ENCODE assay signal across 16 cellular contexts in the genomic region with DNA sequence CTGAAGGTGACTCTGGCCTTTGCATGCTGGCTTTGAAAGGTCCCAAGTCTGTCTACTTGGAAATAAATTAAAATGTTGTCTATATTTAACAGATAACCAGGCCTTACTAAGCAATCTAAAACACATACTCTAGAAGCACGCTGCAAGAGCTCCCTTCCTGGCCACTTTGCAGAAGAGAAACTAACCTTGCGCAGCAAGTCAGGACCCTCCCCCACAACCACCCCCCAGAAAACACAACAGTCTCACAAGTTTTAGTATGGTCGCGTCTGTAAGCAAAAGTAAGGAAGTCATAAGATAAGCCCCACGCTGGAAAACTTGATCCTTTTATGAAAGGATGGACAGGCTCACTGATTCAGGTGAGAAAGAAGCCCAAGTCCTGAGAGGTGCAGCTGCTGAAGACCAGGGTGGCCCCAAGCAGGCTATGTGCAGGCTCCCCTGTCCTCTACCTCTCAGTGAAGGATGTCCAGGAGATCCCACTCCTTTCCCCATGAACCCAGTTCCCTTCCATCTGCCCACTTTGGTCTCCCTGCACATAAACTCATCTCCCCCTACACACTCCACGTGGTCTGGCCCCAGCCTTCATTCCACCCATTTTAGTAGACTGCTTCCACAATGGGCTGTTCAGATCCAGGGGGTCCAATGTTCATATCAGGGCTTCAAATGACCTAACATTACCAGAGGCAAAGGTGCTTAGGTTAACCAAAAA. TPM values are rescaled to one million over a fixed set of nuclear protein-coding genes. Genes with fewer than 3 reads are reported as not detected.
A peak's percentile ranks its signal among the peaks of the same experiment; 100 is the strongest.
DNase-seq lines count a peak whose midpoint lies in the region; ATAC-seq and TF ChIP-seq lines count a peak whose summit lies in the region.
"Had no signal": no experiment of that assay in that cellular context is flagged by ENCODE, and none has a peak within 500 bp of the region (broad histone marks: within the 10 kb centered on the region; RNA-seq: fewer than 3 reads in every experiment).

No MANE protein-coding gene starts in this region.

- DNase-seq in MCF 10A (ENCODE audit: unreplicated experiment) = no peak
- no peak for DNase-seq in breast epithelium (ENCODE audit: low spot score in 2 of 2)
- DNase-seq in PC-3 = no peak
- no peak for DNase-seq in stomach
- no peak for DNase-seq in GM03348 (ENCODE audit: low spot score)
- no peak for DNase-seq in NCI-H187 treated with DMSO at 0.1 percent for 48 hours (lab: John Stamatoyannopoulos, UW)
- no peak for DNase-seq in HAP-1 (ENCODE audit: low spot score in 2 of 2)
- DNase-seq: cerebellar nuclear complex, DMS153, H7, KG1, midbrain, NCI-H2081, ovary, spleen had no signal

- H4K20me1 ChIP-seq in PC-3 (ENCODE audit: low read length) = no peaks in the 10 kb centered on the region

- no peak overlapping the region for H2AFZ ChIP-seq in PC-3 (ENCODE audit: low read length)

- BruUV-seq in MCF 10A (replicated peaks; lab: Mats Ljungman, UMichigan) (no TSS peak), PC-3 (replicated peaks; lab: Mats Ljungman, UMichigan) (no TSS peak)

- H3K4me3 Mint-ChIP-seq in MCF 10A (ENCODE audit: unreplicated experiment) = no peak overlapping the region

- peak overlapping the region; percentile 24 for H3K27ac Mint-ChIP-seq in MCF 10A (ENCODE audit: low read depth, unreplicated experiment)

- peak overlapping the region in 1 of 2 donors; percentile 9 for H3K27ac ChIP-seq in breast epithelium
- H3K27ac ChIP-seq in PC-3 (ENCODE audit: low read length) = peak overlapping the region; percentile 71
- H3K27ac ChIP-seq in stomach = peak overlapping the region; percentile 32 to 61 (median 51)

- H3K4me1 Mint-ChIP-seq in MCF 10A (ENCODE audit: insufficient read depth, unreplicated experiment) = peaks cover 21% of the 10 kb centered on the region

- TF ChIP-seq CTCF in MCF 10A (IDR thresholded peaks at IDR 0.05; ENCODE audit: unreplicated experiment) (no peak), breast epithelium (IDR thresholded peaks at IDR 0.05) (no peak), PC-3 (conservative IDR thresholded peaks at IDR 0.05; ENCODE audit: low read depth, low read length) (no peak), stomach (IDR thresholded peaks at IDR 0.05) (no peak)

- H3F3A ChIP-seq in PC-3 (ENCODE audit: low read length, unreplicated experiment) = no peaks in the 10 kb centered on the region

- TF ChIP-seq POLR2A in breast epithelium (IDR thresholded peaks at IDR 0.05) (no peak), stomach (IDR thresholded peaks at IDR 0.05) (no peak)

- no peaks in the 10 kb centered on the region for H3K27me3 Mint-ChIP-seq in MCF 10A (ENCODE audit: insufficient read depth, unreplicated experiment)

- 43 to 67% (median 48%) methylated on average over 6 of the region's 6 CpGs for WGBS in stomach, 5 donors

- H3K27me3 ChIP-seq in breast epithelium (no peaks in the 10 kb centered on the region), PC-3 (ENCODE audit: low read length) (no peaks in the 10 kb centered on the region), endocrine pancreas (ENCODE audit: control insufficient read depth, insufficient read depth, low read length) (no peaks in the 10 kb centered on the region), stomach (no peaks in the 10 kb centered on the region), HAP-1 (ENCODE audit: low read depth) (no peaks in the 10 kb centered on the region)
- H3K27me3 ChIP-seq: ovary, spleen had no signal

- POLR2A ChIA-PET in MCF 10A (lab: Yijun Ruan, JAX) (no interaction called here), PC-3 (lab: Charles Lee; ENCODE audit: unreplicated experiment) (interaction anchor here (0.7 kb wide), 1 partner anchor 127 kb away, joined by 19 read pairs; no protein-coding TSS in a partner anchor)

- H3K4me1 ChIP-seq in breast epithelium (no peaks in the 10 kb centered on the region), PC-3 (ENCODE audit: insufficient read depth, low read length) (peaks cover 38% of the 10 kb centered on the region), endocrine pancreas (ENCODE audit: control insufficient read depth, insufficient read depth, low read length) (peaks cover 2% of the 10 kb centered on the region), stomach (peaks cover 14 to 59% (median 35%) of the 10 kb centered on the region in 4 donors), HAP-1 (no peaks in the 10 kb centered on the region)

- H3K9ac ChIP-seq in PC-3 (ENCODE audit: low read length) (peak overlapping the region; percentile 5; the same call in 1 of the 2 replicates), endocrine pancreas (ENCODE audit: control insufficient read depth, insufficient read depth, low read length) (no peak overlapping the region)

- CTCF ChIA-PET in MCF 10A (lab: Yijun Ruan, JAX) (interaction anchor here (0.7 kb wide), 1 partner anchor 239 kb away, joined by 3 read pairs; no protein-coding TSS in a partner anchor), PC-3 (lab: Charles Lee) (interaction anchor here (0.7 kb wide), 1 partner anchor 22 kb away, joined by 4 read pairs; no protein-coding TSS in a partner anchor)

- H3K36me3 ChIP-seq in breast epithelium = no peaks in the 10 kb centered on the region
- no peaks in the 10 kb centered on the region for H3K36me3 ChIP-seq in PC-3 (ENCODE audit: low read depth, low read length)
- H3K36me3 ChIP-seq in endocrine pancreas (ENCODE audit: control insufficient read depth, insufficient read depth, low read length) = no peaks in the 10 kb centered on the region
- no peaks in the 10 kb centered on the region for H3K36me3 ChIP-seq in stomach
- H3K36me3 ChIP-seq in HAP-1 (replicated peaks) = no peaks in the 10 kb centered on the region
- H3K36me3 ChIP-seq: ovary, spleen had no signal

- H3K9me3 ChIP-seq in breast epithelium (no peaks in the 10 kb centered on the region), PC-3 (ENCODE audit: low read length) (no peaks in the 10 kb centered on the region), endocrine pancreas (ENCODE audit: control insufficient read depth, low read length) (no peaks in the 10 kb centered on the region), stomach (no peaks in the 10 kb centered on the region), HAP-1 (no peaks in the 10 kb centered on the region)
- H3K9me3 ChIP-seq: ovary, spleen had no signal

- no peak for TF ChIP-seq EP300 in stomach (IDR thresholded peaks at IDR 0.05)

- no peak overlapping the region for H3K4me2 ChIP-seq in PC-3 (ENCODE audit: low read length)

- H3K9me2 ChIP-seq in PC-3 (replicated peaks; ENCODE audit: low read length) = no peaks in the 10 kb centered on the region

- intact Hi-C loops in MCF 10A (cut with micrococcal nuclease) (no loop called here), breast epithelium (cut with DNase I; ENCODE audit: low total_unique reads) (no loop called here), PC-3 (cut with micrococcal nuclease) (no loop called here), stomach (cut with DNase I; ENCODE audit: low total_unique reads) (no loop called here)

- no peaks in the 10 kb centered on the region for H3K36me3 Mint-ChIP-seq in MCF 10A (ENCODE audit: insufficient read depth, unreplicated experiment)

- no peaks in the 10 kb centered on the region for H3K9me3 Mint-ChIP-seq in MCF 10A (ENCODE audit: unreplicated experiment)

- in situ Hi-C loops in HAP-1 (cut with MboI; ENCODE audit: low sequenced_read_pairs) = no loop called here

- ATAC-seq in PC-3 = no peak

- peaks cover 91% of the 10 kb centered on the region for H3K79me2 ChIP-seq in PC-3 (ENCODE audit: low read length)

- H3K4me3 ChIP-seq in breast epithelium = no peak overlapping the region
- H3K4me3 ChIP-seq in PC-3 (ENCODE audit: low read length) = no peak overlapping the region
- H3K4me3 ChIP-seq in endocrine pancreas (ENCODE audit: control insufficient read depth, insufficient read depth, low read length) = peak overlapping the region; percentile 40
- H3K4me3 ChIP-seq in stomach = no peak overlapping the region
- no peak overlapping the region for H3K4me3 ChIP-seq in HAP-1
- H3K4me3 ChIP-seq: ovary, spleen had no signal

RNA-seq across cellular contexts. Expression of gene HIVEP3, which starts 23.8 kb away (rescaled TPM):
- 0.61 and 1.2 TPM in 2 replicates for total RNA-seq in MCF 10A (2022)
- total RNA-seq in breast epithelium = 10 to 100 TPM in 1 of 3 donors, 1 to 10 TPM in 2; 3.5 to 13.5 (median 9.2) TPM
- 8.4 and 9.8 TPM in 2 replicates for total RNA-seq in PC-3 (2014; rRNA removed)
- 10 to 100 TPM in 1 of 5 donors, 1 to 10 TPM in 4; 1.8 to 65.3 (median 4.9) TPM for total RNA-seq in stomach
- polyA plus RNA-seq in stomach = 1 to 10 TPM; 2.9 to 4.6 (median 3.1) TPM
